In genomic region chr22:49007013-49007653, GRCh38 we compare ENCODE assay signal across 17 cellular contexts.
DNase-seq lines count a peak whose midpoint lies in the region; ATAC-seq and TF ChIP-seq lines count a peak whose summit lies in the region.
"Had no signal": no experiment of that assay in that cellular context is flagged by ENCODE, and none has a peak within 500 bp of the region (broad histone marks: within the 10 kb centered on the region; RNA-seq: fewer than 3 reads in every experiment).

No MANE protein-coding gene starts in this region.

- H3K4me1 ChIP-seq in neuronal stem cell (ENCODE audit: control insufficient read depth in 2 of 2, insufficient read depth in 1 of 2, low read depth in 1 of 2, low read length in 2 of 2) (peaks cover 0 to 5% of the 10 kb centered on the region in 2 donors), upper lobe of right lung (no peaks in the 10 kb centered on the region)
- H3K4me1 ChIP-seq: BLaER1 had no signal

- H2BK5ac ChIP-seq in neuronal stem cell (ENCODE audit: low read length) = no peak overlapping the region

- no CpG with 5 or more reads among the region's 12 CpGs for WGBS in neuronal stem cell (ENCODE audit: extremely low coverage in 2 of 2, insufficient read length in 2 of 2, insufficient replicate concordance in 1 of 2), 2 donors

- H3K9me3 ChIP-seq in neuronal stem cell (replicated peaks in 1 of 2; ENCODE audit: control insufficient read depth in 2 of 2, insufficient read depth in 1 of 2, low read depth in 1 of 2, low read length in 2 of 2) (peaks cover 0 to 8% of the 10 kb centered on the region in 2 donors), upper lobe of right lung (no peaks in the 10 kb centered on the region)

- no peak overlapping the region for H2BK120ac ChIP-seq in neuronal stem cell (ENCODE audit: low read depth, low read length)

- H3K18ac ChIP-seq in neuronal stem cell (ENCODE audit: low read length) = peak overlapping the region; percentile 70

- H3K23ac ChIP-seq in neuronal stem cell (ENCODE audit: low read depth, low read length, poor library complexity) = no peak overlapping the region

- H3K4me3 Mint-ChIP-seq in CD14-positive monocyte = no peak overlapping the region
- H3K4me3 Mint-ChIP-seq: CD8-positive, alpha-beta memory T cell had no signal

- H2AFZ ChIP-seq in neuronal stem cell (ENCODE audit: low read length) = no peak overlapping the region

- H3K14ac ChIP-seq in neuronal stem cell (ENCODE audit: low read length) = no peak overlapping the region

- no peaks in the 10 kb centered on the region for H3K27me3 ChIP-seq in neuronal stem cell (ENCODE audit: control insufficient read depth in 3 of 3, insufficient read depth in 3 of 3, low read depth in 1 of 3, low read length in 3 of 3)
- H3K27me3 ChIP-seq in upper lobe of right lung = no peaks in the 10 kb centered on the region
- H3K27me3 ChIP-seq: BLaER1 had no signal

- no peak for ATAC-seq in upper lobe of right lung
- ATAC-seq: GM12878, HepG2, PC-3 had no signal

- no peak overlapping the region for H2BK12ac ChIP-seq in neuronal stem cell (ENCODE audit: low read length)

- H4K8ac ChIP-seq in neuronal stem cell (ENCODE audit: low read depth, low read length) = no peak overlapping the region

- no peaks in the 10 kb centered on the region for H3K79me1 ChIP-seq in neuronal stem cell (ENCODE audit: low read depth, low read length)

- no peak overlapping the region for H3K4me2 ChIP-seq in neuronal stem cell (ENCODE audit: insufficient read depth, low read length, poor library complexity, severe bottlenecking)
- H3K4me2 ChIP-seq: BLaER1, KMS-11 had no signal

- H3K27ac Mint-ChIP-seq in CD14-positive monocyte = no peak overlapping the region
- H3K27ac Mint-ChIP-seq: CD8-positive, alpha-beta memory T cell had no signal

- H3K9me3 Mint-ChIP-seq in CD14-positive monocyte = peaks cover 4 to 21% (median 9%) of the 10 kb centered on the region in 7 donors

- peaks cover 1 to 5% (median 4%) of the 10 kb centered on the region in 3 donors for H3K27me3 Mint-ChIP-seq in CD14-positive monocyte (ENCODE audit: low read depth in 3 of 3)

- TF ChIP-seq CTCF in upper lobe of right lung (IDR thresholded peaks at IDR 0.05) (no peak), CD14-positive monocyte (IDR thresholded peaks at IDR 0.05) (no peak)

- H3K4me1 Mint-ChIP-seq in CD14-positive monocyte = no peaks in the 10 kb centered on the region
- H3K4me1 Mint-ChIP-seq: CD8-positive, alpha-beta memory T cell had no signal

- H4K91ac ChIP-seq in neuronal stem cell (ENCODE audit: low read depth, low read length, poor library complexity) = no peak overlapping the region

- no peak overlapping the region for H3K4ac ChIP-seq in neuronal stem cell (ENCODE audit: low read length)

- DNase-seq in activated CD8-positive, alpha-beta memory T cell treated with anti-CD3 and anti-CD28 coated beads for 24 hours = peak; percentile 35
- DNase-seq in activated CD8-positive, alpha-beta memory T cell treated with anti-CD3 and anti-CD28 coated beads, Interleukin-2, amount 50 U/mL, for 48 hours = no peak
- DNase-seq in ecto neural progenitor cell (ENCODE audit: low spot score) = peak; percentile 44
- DNase-seq in neuronal stem cell (ENCODE audit: low spot score) = no peak
- DNase-seq in upper lobe of right lung = peak; percentile 46
- no peak for DNase-seq in CD14-positive monocyte (ENCODE audit: low spot score)
- no peak for DNase-seq in cerebellar nuclear complex (lab: John Stamatoyannopoulos, UW)
- DNase-seq: CD8-positive, alpha-beta memory T cell; DND-41; NCI-H1436 treated with DMSO at 0.1 percent for 48 hours; NCI-H2081; NCI-H748 treated with DMSO at 0.1 percent for 48 hours; PC-3 had no signal

- H2BK15ac ChIP-seq in neuronal stem cell (ENCODE audit: low read length) = no peak overlapping the region

- intact Hi-C loops in upper lobe of right lung (cut with DNase I) (no loop called here), CD14-positive monocyte (cut with micrococcal nuclease) (no loop called here)

- no peak overlapping the region for H3K27ac ChIP-seq in neuronal stem cell (replicated peaks; ENCODE audit: low read length)
- H3K27ac ChIP-seq in upper lobe of right lung = no peak overlapping the region
- H3K27ac ChIP-seq: BLaER1, KMS-11 had no signal

- H3K4me3 ChIP-seq in neuronal stem cell (ENCODE audit: low read length in 2 of 2) (no peak overlapping the region), upper lobe of right lung (no peak overlapping the region)
- H3K4me3 ChIP-seq: BLaER1, GM12878 had no signal

- no peaks in the 10 kb centered on the region for H3K36me3 Mint-ChIP-seq in CD14-positive monocyte
- H3K36me3 Mint-ChIP-seq: CD8-positive, alpha-beta memory T cell had no signal

- H3K36me3 ChIP-seq in neuronal stem cell (replicated peaks in 1 of 2; ENCODE audit: control insufficient read depth in 2 of 2, insufficient read depth in 2 of 2, low read length in 2 of 2) (no peaks in the 10 kb centered on the region), upper lobe of right lung (no peaks in the 10 kb centered on the region)
- H3K36me3 ChIP-seq: BLaER1 had no signal

- no peak overlapping the region for H2AK5ac ChIP-seq in neuronal stem cell (ENCODE audit: low read depth, low read length)

- H3K9ac ChIP-seq in neuronal stem cell (ENCODE audit: low read depth, low read length, poor library complexity) = no peak overlapping the region
- H3K9ac ChIP-seq: BLaER1, KMS-11 had no signal

Comparison
In these comparisons a context has a peak if more than half of its experiments do, and no peak if none do; other contexts are left out.
1. DNase-seq: peak in activated CD8-positive, alpha-beta memory T cell treated with anti-CD3 and anti-CD28 coated beads for 24 hours (single experiment), ecto neural progenitor cell (single experiment) and upper lobe of right lung (single experiment); none in activated CD8-positive, alpha-beta memory T cell treated with anti-CD3 and anti-CD28 coated beads, Interleukin-2, amount 50 U/mL, for 48 hours (single experiment), neuronal stem cell (single experiment), CD14-positive monocyte (single experiment) and cerebellar nuclear complex (0 of 2).